In the genomic region with DNA sequence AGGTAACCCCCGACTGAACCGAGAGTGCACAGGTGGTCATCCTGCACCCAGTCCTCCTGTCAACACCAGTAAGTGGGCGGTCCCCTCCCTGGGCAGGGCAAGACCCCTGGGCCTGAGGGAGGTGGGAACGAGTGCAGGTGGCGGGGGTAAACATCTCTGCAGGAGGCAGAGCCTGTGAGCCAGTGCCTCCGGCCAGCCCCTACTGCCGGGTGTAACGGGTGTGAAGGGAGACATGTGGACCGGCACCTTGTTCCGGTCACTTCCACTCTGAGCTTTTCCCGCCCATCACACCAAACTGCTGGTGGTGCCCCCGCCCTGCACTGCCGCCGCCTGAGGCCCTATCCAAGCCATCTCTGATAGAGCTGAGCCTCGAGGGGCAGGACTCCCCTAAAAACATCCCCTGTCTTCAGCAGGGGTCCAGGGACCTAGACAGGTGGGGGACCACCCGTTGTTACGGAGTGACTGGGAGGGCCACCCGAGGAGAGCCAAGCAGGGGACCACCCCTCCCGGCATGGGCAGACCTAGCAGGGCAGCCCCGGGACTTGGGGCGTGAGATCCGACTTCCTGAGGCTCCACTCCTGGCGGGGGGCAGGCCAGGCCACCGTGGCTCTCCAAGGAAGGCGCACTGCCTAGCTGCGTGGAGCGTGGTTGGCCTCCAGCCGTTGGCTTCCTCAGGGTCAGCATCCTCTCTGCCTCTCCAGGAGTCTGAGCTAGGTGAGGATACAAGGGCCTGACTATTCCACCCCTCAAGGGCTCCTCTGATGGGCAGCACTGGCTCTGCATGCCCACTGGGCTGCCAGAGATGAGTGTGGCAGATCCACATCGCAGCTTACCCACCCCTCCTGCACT, we compare ENCODE assay signal across 29 cellular contexts. TPM values are rescaled to one million over a fixed set of nuclear protein-coding genes. Genes with fewer than 3 reads are reported as not detected.
DNase-seq lines count a peak whose midpoint lies in the region; ATAC-seq, FAIRE-seq and TF ChIP-seq lines count a peak whose summit lies in the region.
"Had no signal": no experiment of that assay in that cellular context is flagged by ENCODE, and none has a peak within 500 bp of the region (broad histone marks: within the 10 kb centered on the region; RNA-seq: fewer than 3 reads in every experiment).

No MANE protein-coding gene starts in this region.

- no peaks in the 10 kb centered on the region for H3K27me3 Mint-ChIP-seq in natural killer cell treated with Interleukin-12 subunit alpha and Interleukin-12 subunit beta and Interleukin-15 and Interleukin-18, amount 100 ng/mL, for 72 hours
- H3K27me3 Mint-ChIP-seq: activated CD4-positive, alpha-beta T cell treated with anti-CD3 and anti-CD28 coated beads, Interleukin-2, amount 10 ng/mL, durations not matched to agents 7 days and 5 days; activated naive CD8-positive, alpha-beta T cell treated with anti-CD3 and anti-CD28 coated beads for 36 hours; naive thymus-derived CD4-positive, alpha-beta T cell; stimulated activated naive CD8-positive, alpha-beta T cell treated with anti-CD3 and anti-CD28 coated beads, Interleukin-15, Interleukin-2, amounts not matched to agents 100 ng/mL and 50 ng/mL, for 24 hours had no signal

- no peak for TF ChIP-seq EP300 in sigmoid colon (IDR thresholded peaks at IDR 0.05)

- H3K27me3 ChIP-seq in sigmoid colon: no peaks in the 10 kb centered on the region
- H3K27me3 ChIP-seq: BLaER1 treated with 17β-estradiol and CSF1 and Interleukin-3, amounts not matched to agents 10 nM and 100 nM; ovary; tibial nerve had no signal

- FAIRE-seq in kidney (lab: Jason Lieb, UNC): no peak
- FAIRE-seq: GM12891, HepG2 had no signal

- peak; percentile 36 for DNase-seq in Right ventricle myocardium superior
- DNase-seq in left cardiac atrium: no peak
- DNase-seq in kidney: peak; percentile 64
- DNase-seq in sigmoid colon: peak; percentile 64
- no peak for DNase-seq in putamen (ENCODE audit: low spot score)
- DNase-seq in 8988T: no peak
- DNase-seq in natural killer cell treated with Interleukin-12 subunit alpha and Interleukin-12 subunit beta and Interleukin-15 and Interleukin-18, amount 100 ng/mL, for 72 hours (ENCODE audit: low spot score): no peak
- DNase-seq in DMS153 (lab: John Stamatoyannopoulos, UW): no peak
- DNase-seq: ACHN; activated CD4-positive, alpha-beta T cell treated with anti-CD3 and anti-CD28 coated beads, Interleukin-2, amount 10 ng/mL, durations not matched to agents 7 days and 5 days; activated naive CD8-positive, alpha-beta T cell treated with anti-CD3 and anti-CD28 coated beads for 36 hours; central memory CD4-positive, alpha-beta T cell; HCEC 1CT; NCI-H1048; NCI-H187 treated with DMSO at 0.1 percent for 48 hours; NCI-H2227 treated with DMSO at 0.1 percent for 48 hours; right cardiac atrium; SK-N-SH; stimulated activated CD4-positive, alpha-beta T cell treated with anti-CD3 and anti-CD28 coated beads, Interleukin-4, amount 100 ng/mL, for 4 hours had no signal

- no peak overlapping the region for H3K9ac ChIP-seq in kidney (ENCODE audit: low read length in 2 of 2)
- H3K9ac ChIP-seq: BLaER1 treated with 17β-estradiol and CSF1 and Interleukin-3, amounts not matched to agents 10 nM and 100 nM; SK-N-SH had no signal

- H3K36me3 ChIP-seq in kidney (ENCODE audit: control insufficient read depth in 1 of 2, insufficient read depth in 2 of 2, low read length in 2 of 2) (no peaks in the 10 kb centered on the region), sigmoid colon (no peaks in the 10 kb centered on the region)
- H3K36me3 ChIP-seq: BLaER1 treated with 17β-estradiol and CSF1 and Interleukin-3, amounts not matched to agents 10 nM and 100 nM; ovary; tibial nerve had no signal

- intact Hi-C loops in Right ventricle myocardium superior (cut with DNase I) (no loop called here), left cardiac atrium (cut with DNase I) (loop anchor here in 1 of 2 donors (10.0 kb wide), 1 partner anchor 373 kb away; no protein-coding TSS in a partner anchor), kidney (cut with DNase I) (loop anchor here (10.0 kb wide), 1 partner anchor 503 kb away; no protein-coding TSS in a partner anchor), sigmoid colon (cut with DNase I) (no loop called here)

- no peaks in the 10 kb centered on the region for H3K9me3 ChIP-seq in kidney (ENCODE audit: control insufficient read depth in 1 of 2, low read length in 2 of 2)
- H3K9me3 ChIP-seq in sigmoid colon: no peaks in the 10 kb centered on the region
- H3K9me3 ChIP-seq: ovary, SK-N-SH, tibial nerve had no signal

- H3K4me1 ChIP-seq in kidney (ENCODE audit: control insufficient read depth in 1 of 2, insufficient read depth in 1 of 2, low read depth in 1 of 2, low read length in 2 of 2) (peaks cover 5 to 6% of the 10 kb centered on the region in 2 donors), sigmoid colon (peaks cover 0 to 72% (median 55%) of the 10 kb centered on the region in 4 donors)

- 84 to 85% methylated on average over 29 of the region's 29 CpGs for WGBS in sigmoid colon, 2 donors

- H3K9me3 Mint-ChIP-seq in natural killer cell treated with Interleukin-12 subunit alpha and Interleukin-12 subunit beta and Interleukin-15 and Interleukin-18, amount 100 ng/mL, for 72 hours: no peaks in the 10 kb centered on the region
- H3K9me3 Mint-ChIP-seq: activated naive CD8-positive, alpha-beta T cell treated with anti-CD3 and anti-CD28 coated beads for 36 hours; activated T-helper 2 cell treated with anti-CD3 and anti-CD28 coated beads, Interferon-gamma antibody, Interleukin-2, Interleukin-4, amounts not matched to agents 10 μg/mL and 5 μg/mL and 100 μg/mL, durations not matched to agents 14 hours and 24 hours and 36 hours; stimulated activated naive CD8-positive, alpha-beta T cell treated with anti-CD3 and anti-CD28 coated beads, Interleukin-15, Interleukin-2, amounts not matched to agents 100 ng/mL and 50 ng/mL, for 24 hours had no signal

- H3K36me3 Mint-ChIP-seq in natural killer cell treated with Interleukin-12 subunit alpha and Interleukin-12 subunit beta and Interleukin-15 and Interleukin-18, amount 100 ng/mL, for 72 hours: no peaks in the 10 kb centered on the region

- ATAC-seq in Right ventricle myocardium superior (ENCODE audit: poor library complexity) (no peak), left cardiac atrium (no peak)
- no peak for ATAC-seq in natural killer cell treated with Interleukin-12 subunit alpha and Interleukin-12 subunit beta and Interleukin-15 and Interleukin-18, amount 100 ng/mL, for 72 hours
- ATAC-seq: HepG2; naive thymus-derived CD4-positive, alpha-beta T cell; right cardiac atrium had no signal

- TF ChIP-seq CTCF in kidney (IDR thresholded peaks at IDR 0.05; ENCODE audit: borderline replicate concordance, extremely low read depth, insufficient read depth): no peak
- no peak for TF ChIP-seq CTCF in sigmoid colon (IDR thresholded peaks at IDR 0.05)

- H3K4me1 Mint-ChIP-seq in natural killer cell treated with Interleukin-12 subunit alpha and Interleukin-12 subunit beta and Interleukin-15 and Interleukin-18, amount 100 ng/mL, for 72 hours (ENCODE audit: low read depth in 2 of 2): peaks cover 35 to 39% of the 10 kb centered on the region in 2 donors

- H3K4me3 Mint-ChIP-seq in natural killer cell treated with Interleukin-12 subunit alpha and Interleukin-12 subunit beta and Interleukin-15 and Interleukin-18, amount 100 ng/mL, for 72 hours: no peak overlapping the region
- H3K4me3 Mint-ChIP-seq: activated CD4-positive, alpha-beta T cell treated with anti-CD3 and anti-CD28 coated beads, Interleukin-2, amount 10 ng/mL, durations not matched to agents 7 days and 5 days; activated naive CD8-positive, alpha-beta T cell treated with anti-CD3 and anti-CD28 coated beads for 36 hours; stimulated activated naive CD8-positive, alpha-beta T cell treated with anti-CD3 and anti-CD28 coated beads, Interleukin-15, Interleukin-2, amounts not matched to agents 100 ng/mL and 50 ng/mL, for 24 hours had no signal

- H3K27ac Mint-ChIP-seq in natural killer cell treated with Interleukin-12 subunit alpha and Interleukin-12 subunit beta and Interleukin-15 and Interleukin-18, amount 100 ng/mL, for 72 hours: no peak overlapping the region
- H3K27ac Mint-ChIP-seq: activated naive CD8-positive, alpha-beta T cell treated with anti-CD3 and anti-CD28 coated beads for 36 hours; activated T-helper 2 cell treated with anti-CD3 and anti-CD28 coated beads, Interferon-gamma antibody, Interleukin-2, Interleukin-4, amounts not matched to agents 10 μg/mL and 5 μg/mL and 100 μg/mL, durations not matched to agents 14 hours and 24 hours and 36 hours; stimulated activated naive CD8-positive, alpha-beta T cell treated with anti-CD3 and anti-CD28 coated beads, Interleukin-15, Interleukin-2, amounts not matched to agents 100 ng/mL and 50 ng/mL, for 24 hours had no signal

- H3K4me3 ChIP-seq in kidney (ENCODE audit: low read length in 2 of 2): no peak overlapping the region
- no peak overlapping the region for H3K4me3 ChIP-seq in sigmoid colon
- H3K4me3 ChIP-seq: BLaER1 treated with 17β-estradiol and CSF1 and Interleukin-3, amounts not matched to agents 10 nM and 100 nM; ovary; tibial nerve had no signal

- H3K27ac ChIP-seq in kidney (ENCODE audit: low read depth in 2 of 2, low read length in 2 of 2) (no peak overlapping the region), sigmoid colon (peak overlapping the region in 3 of 4 donors; percentile 93 to 96 (median 93))
- H3K27ac ChIP-seq: epithelial cell of prostate, ovary, RWPE1, tibial nerve had no signal

- no peak for TF ChIP-seq POLR2A in sigmoid colon (IDR thresholded peaks at IDR 0.05)

RNA-seq across cellular contexts. Expression of a gene that starts 43.8 kb away (rescaled TPM):
- total RNA-seq in Right ventricle myocardium superior (11.7 TPM), left cardiac atrium (10 to 100 TPM; 18.2 to 21.1 TPM), kidney (80.2 TPM), sigmoid colon (100 to 1,000 TPM; 134 to 195 (median 169) TPM)
- polyA plus RNA-seq in kidney (ENCODE audit: insufficient read depth, low read depth, low replicate concordance) (13.1 TPM), sigmoid colon (10 to 100 TPM in 1 of 3 donors, 1 to 10 TPM in 2; 5.4 to 62.2 (median 6.9) TPM)
- total RNA-seq in natural killer cell treated with Interleukin-12 subunit alpha and Interleukin-12 subunit beta and Interleukin-15 and Interleukin-18, amount 100 ng/mL, for 72 hours: 100 to 1,000 TPM; 127 to 173 TPM

Comparison
In these comparisons a context has a peak if more than half of its experiments do, and no peak if none do; other contexts are left out.
1. DNase-seq: peak in Right ventricle myocardium superior (single experiment), kidney (single experiment) and sigmoid colon (single experiment); none in left cardiac atrium (single experiment), putamen (single experiment), 8988T (single experiment), natural killer cell treated with Interleukin-12 subunit alpha and Interleukin-12 subunit beta and Interleukin-15 and Interleukin-18, amount 100 ng/mL, for 72 hours (single experiment) and DMS153 (single experiment).
2. H3K27ac ChIP-seq: peak in sigmoid colon (3 of 4); none in kidney (0 of 2).